In genomic region chrX:110341189-110342035, GRCh38 we compare ENCODE assay signal across 9 cellular contexts. TPM values are rescaled to one million over a fixed set of nuclear protein-coding genes. Genes with fewer than 3 reads are reported as not detected.
DNase-seq lines count a peak whose midpoint lies in the region; ATAC-seq and TF ChIP-seq lines count a peak whose summit lies in the region.
"Had no signal": no experiment of that assay in that cellular context is flagged by ENCODE, and none has a peak within 500 bp of the region (broad histone marks: within the 10 kb centered on the region; RNA-seq: fewer than 3 reads in every experiment).

No MANE protein-coding gene starts in this region.

- peak; percentile 0 to 2 for DNase-seq in stimulated activated CD4-positive, alpha-beta T cell treated with anti-CD3 and anti-CD28 coated beads, Interleukin-15, amount 100 ng/mL, for 48 hours (ENCODE audit: low read depth in 2 of 2)
- DNase-seq in stimulated activated CD4-positive, alpha-beta T cell treated with anti-CD3 and anti-CD28 coated beads, Interleukin-15, amount 100 ng/mL, for 24 hours, result no peak
- DNase-seq in amniotic epithelial cell (ENCODE audit: low read depth), result peak; percentile 91
- DNase-seq in prostate gland (ENCODE audit: low spot score), result no peak
- no peak for DNase-seq in left lobe of liver (ENCODE audit: low spot score)
- DNase-seq in NCI-H1436 treated with DMSO at 0.1 percent for 48 hours (lab: John Stamatoyannopoulos, UW), result no peak

- no peak overlapping the region for H3K27ac ChIP-seq in prostate gland
- H3K27ac ChIP-seq: thoracic aorta had no signal

- intact Hi-C loops in prostate gland (cut with DNase I), result no loop called here

- 75% methylated on average over 11 of the region's 11 CpGs for WGBS in prostate gland

- TF ChIP-seq POLR2A in prostate gland (IDR thresholded peaks at IDR 0.05), result no peak

- ATAC-seq in HG03196 (IDR thresholded peaks at IDR 0.05; ENCODE audit: unreplicated experiment) (peak; percentile 72), left lobe of liver (no peak), GM18873 (IDR thresholded peaks at IDR 0.05; ENCODE audit: low FRiP score, unreplicated experiment) (no peak)

- H3K27me3 ChIP-seq in prostate gland (replicated peaks; ENCODE audit: insufficient read depth), result no peaks in the 10 kb centered on the region

- no peak overlapping the region for H3K4me3 ChIP-seq in prostate gland
- H3K4me3 ChIP-seq: thoracic aorta had no signal

- H3K36me3 ChIP-seq in prostate gland, result no peaks in the 10 kb centered on the region
- H3K36me3 ChIP-seq: thoracic aorta had no signal

- TF ChIP-seq CTCF in prostate gland (IDR thresholded peaks at IDR 0.05), result no peak

- H3K4me1 ChIP-seq in prostate gland (replicated peaks), result no peaks in the 10 kb centered on the region

- no peaks in the 10 kb centered on the region for H3K9me3 ChIP-seq in prostate gland
- H3K9me3 ChIP-seq: thoracic aorta had no signal

RNA-seq across cellular contexts. Expression of gene RTL9, which starts 17.2 kb away (rescaled TPM):
- 10 to 100 TPM in 1 of 2 donors, not detected in 1; 56.7 TPM for total RNA-seq in prostate gland
- 0.08 TPM for total RNA-seq in left lobe of liver

RNA-seq across cellular contexts. Expression of gene AMMECR1, which starts 23.5 kb away (rescaled TPM):
- total RNA-seq in prostate gland (1 to 10 TPM; 3.7 to 4.8 TPM), left lobe of liver (3.0 TPM)

Comparison
In these comparisons a context has a peak if more than half of its experiments do, and no peak if none do; other contexts are left out.
1. DNase-seq: peak in stimulated activated CD4-positive, alpha-beta T cell treated with anti-CD3 and anti-CD28 coated beads, Interleukin-15, amount 100 ng/mL, for 48 hours (2 of 2) and amniotic epithelial cell (single experiment); none in stimulated activated CD4-positive, alpha-beta T cell treated with anti-CD3 and anti-CD28 coated beads, Interleukin-15, amount 100 ng/mL, for 24 hours (single experiment), prostate gland (single experiment), left lobe of liver (single experiment) and NCI-H1436 treated with DMSO at 0.1 percent for 48 hours (single experiment).